ENCODE assay signal across 21 cellular contexts in genomic region chr22:20044495-20045151, GRCh38. TPM values are rescaled to one million over a fixed set of nuclear protein-coding genes. Genes with fewer than 3 reads are reported as not detected.
DNase-seq lines count a peak whose midpoint lies in the region; ATAC-seq and TF ChIP-seq lines count a peak whose summit lies in the region.
"Had no signal": no experiment of that assay in that cellular context is flagged by ENCODE, and none has a peak within 500 bp of the region (broad histone marks: within the 10 kb centered on the region; RNA-seq: fewer than 3 reads in every experiment).

No MANE protein-coding gene starts in this region.

- H3K9me3 ChIP-seq in neural progenitor cell (ENCODE audit: low read depth) (no peaks in the 10 kb centered on the region), upper lobe of right lung (no peaks in the 10 kb centered on the region)
- H3K9me3 ChIP-seq in CD4-positive, alpha-beta T cell (ENCODE audit: control insufficient read depth, low read length), result no peaks in the 10 kb centered on the region
- H3K9me3 ChIP-seq: BE2C, Peyer's patch had no signal

- POLR2A ChIA-PET in CD4-positive, alpha-beta T cell (lab: Charles Lee), result no interaction called here

- CTCF ChIA-PET in CD4-positive, alpha-beta T cell (lab: Charles Lee), result no interaction called here

- H3K27me3 Mint-ChIP-seq in effector memory CD8-positive, alpha-beta T cell, result no peaks in the 10 kb centered on the region
- peaks cover 2% of the 10 kb centered on the region for H3K27me3 Mint-ChIP-seq in neural progenitor cell (ENCODE audit: insufficient read depth, low read depth)
- H3K27me3 Mint-ChIP-seq in CD4-positive, alpha-beta T cell, result no peaks in the 10 kb centered on the region
- H3K27me3 Mint-ChIP-seq: CD4-positive, alpha-beta memory T cell had no signal

- no peaks in the 10 kb centered on the region for H3K79me2 ChIP-seq in neural progenitor cell (ENCODE audit: low read depth)

- H3K9ac ChIP-seq in neural progenitor cell, result no peak overlapping the region

- TF ChIP-seq CTCF in neural progenitor cell (IDR thresholded peaks at IDR 0.05) (no peak), upper lobe of right lung (IDR thresholded peaks at IDR 0.05) (no peak)
- no peak for TF ChIP-seq CTCF in CD4-positive, alpha-beta T cell (IDR thresholded peaks at IDR 0.05)

- no peaks in the 10 kb centered on the region for H3K9me3 Mint-ChIP-seq in effector memory CD8-positive, alpha-beta T cell
- peaks cover 10% of the 10 kb centered on the region for H3K9me3 Mint-ChIP-seq in neural progenitor cell
- H3K9me3 Mint-ChIP-seq in CD4-positive, alpha-beta T cell, result no peaks in the 10 kb centered on the region

- no peaks in the 10 kb centered on the region for H3K36me3 ChIP-seq in neural progenitor cell
- peaks cover 61% of the 10 kb centered on the region for H3K36me3 ChIP-seq in upper lobe of right lung
- H3K36me3 ChIP-seq: BE2C had no signal

- no peaks in the 10 kb centered on the region for H4K20me1 ChIP-seq in neural progenitor cell (ENCODE audit: low read depth)

- no peak overlapping the region for H3K4me3 Mint-ChIP-seq in effector memory CD8-positive, alpha-beta T cell
- peak overlapping the region; percentile 30 for H3K4me3 Mint-ChIP-seq in neural progenitor cell
- no peak overlapping the region for H3K4me3 Mint-ChIP-seq in CD4-positive, alpha-beta T cell
- H3K4me3 Mint-ChIP-seq: CD4-positive, alpha-beta memory T cell had no signal

- H3K27ac ChIP-seq in neural progenitor cell, result no peak overlapping the region
- no peak overlapping the region for H3K27ac ChIP-seq in upper lobe of right lung
- H3K27ac ChIP-seq in CD4-positive, alpha-beta T cell (ENCODE audit: low read depth, low read length), result no peak overlapping the region
- H3K27ac ChIP-seq: A549, Peyer's patch, SJSA1 had no signal

- H2AFZ ChIP-seq in neural progenitor cell (replicated peaks), result no peak overlapping the region

- DNase-seq in Right ventricle myocardium inferior (ENCODE audit: missing footprints) (no peak), left cardiac atrium (no peak), neural progenitor cell (ENCODE audit: low spot score) (no peak), upper lobe of right lung (no peak), NCI-H446 treated with DMSO at 0.1 percent for 48 hours (lab: John Stamatoyannopoulos, UW) (no peak)
- no peak for DNase-seq in effector memory CD8-positive, alpha-beta T cell
- DNase-seq in CD4-positive, alpha-beta T cell, result no peak
- DNase-seq: BE2C; CD4-positive, alpha-beta memory T cell; DMS153; GOT3; HCEC 1CT; KBM-7; MM.1S; NCI-H1048; NCI-H1417 treated with DMSO at 0.1 percent for 48 hours; NCI-H187; Peyer's patch had no signal

- H3F3A ChIP-seq in neural progenitor cell (ENCODE audit: low read depth), result no peaks in the 10 kb centered on the region

- H3K36me3 Mint-ChIP-seq in effector memory CD8-positive, alpha-beta T cell (ENCODE audit: insufficient read depth), result peaks cover 43% of the 10 kb centered on the region
- H3K36me3 Mint-ChIP-seq in neural progenitor cell, result peaks cover 14% of the 10 kb centered on the region
- H3K36me3 Mint-ChIP-seq in CD4-positive, alpha-beta T cell (ENCODE audit: low read depth), result peaks cover 57% of the 10 kb centered on the region

- H3K4me3 ChIP-seq in neural progenitor cell, result no peak overlapping the region
- no peak overlapping the region for H3K4me3 ChIP-seq in upper lobe of right lung
- H3K4me3 ChIP-seq: A549, Peyer's patch, SJSA1 had no signal

- ATAC-seq in Right ventricle myocardium inferior (peak; percentile 16), left cardiac atrium (no peak), upper lobe of right lung (peak; percentile 22)
- no peak for ATAC-seq in effector memory CD8-positive, alpha-beta T cell (replicated peaks)
- ATAC-seq in CD4-positive, alpha-beta T cell (ENCODE audit: poor library complexity), result no peak
- ATAC-seq: A549, HepG2 had no signal

- no peak overlapping the region for H3K4me2 ChIP-seq in neural progenitor cell
- H3K4me2 ChIP-seq: A549 had no signal

- peaks cover 5 to 15% of the 10 kb centered on the region in 2 donors for H3K4me1 Mint-ChIP-seq in effector memory CD8-positive, alpha-beta T cell (ENCODE audit: low read depth in 2 of 2)
- H3K4me1 Mint-ChIP-seq in neural progenitor cell, result no peaks in the 10 kb centered on the region
- H3K4me1 Mint-ChIP-seq in CD4-positive, alpha-beta T cell (ENCODE audit: low read depth), result peaks cover 10% of the 10 kb centered on the region

- intact Hi-C loops in Right ventricle myocardium inferior (cut with DNase I), result no loop called here
- intact Hi-C loops in left cardiac atrium (cut with DNase I), result no loop called here
- intact Hi-C loops in upper lobe of right lung (cut with DNase I), result no loop called here
- intact Hi-C loops in CD4-positive, alpha-beta T cell (cut with DNase I, micrococcal nuclease), result no loop called here

- peak overlapping the region; percentile 17 to 60 for H3K27ac Mint-ChIP-seq in effector memory CD8-positive, alpha-beta T cell
- no peak overlapping the region for H3K27ac Mint-ChIP-seq in neural progenitor cell
- no peak overlapping the region for H3K27ac Mint-ChIP-seq in CD4-positive, alpha-beta T cell

- no peaks in the 10 kb centered on the region for H3K4me1 ChIP-seq in neural progenitor cell
- H3K4me1 ChIP-seq in upper lobe of right lung, result no peaks in the 10 kb centered on the region
- H3K4me1 ChIP-seq: A549, BE2C, Peyer's patch, SJSA1 had no signal

- no peaks in the 10 kb centered on the region for H3K27me3 ChIP-seq in neural progenitor cell
- no peaks in the 10 kb centered on the region for H3K27me3 ChIP-seq in upper lobe of right lung
- H3K27me3 ChIP-seq in CD4-positive, alpha-beta T cell (ENCODE audit: control insufficient read depth, insufficient read depth, low read length), result no peaks in the 10 kb centered on the region
- H3K27me3 ChIP-seq: BE2C, Peyer's patch, SJSA1 had no signal

RNA-seq across cellular contexts. Expression of gene TANGO2, which starts 23.7 kb away (rescaled TPM):
- total RNA-seq in Right ventricle myocardium inferior (54.6 TPM), left cardiac atrium (10 to 100 TPM; 55.0 to 80.0 TPM), neural progenitor cell (ENCODE audit: low replicate concordance) (9.1 and 10.0 TPM in 2 replicates), upper lobe of right lung (37.8 TPM)
- 10 to 100 TPM; 10.3 to 10.5 TPM for total RNA-seq in CD4-positive, alpha-beta T cell

RNA-seq across cellular contexts. Expression of gene ARVCF, which starts 28.0 kb away (rescaled TPM):
- total RNA-seq in Right ventricle myocardium inferior (30.5 TPM), left cardiac atrium (10 to 100 TPM; 12.5 to 13.4 TPM), neural progenitor cell (ENCODE audit: low replicate concordance) (35.4 and 159 TPM in 2 replicates), upper lobe of right lung (25.4 TPM)
- 1 to 10 TPM; 2.2 to 2.5 TPM for total RNA-seq in CD4-positive, alpha-beta T cell

RNA-seq across cellular contexts. Expression of gene DGCR8, which starts 35.4 kb away (rescaled TPM):
- 18.0 TPM for total RNA-seq in Right ventricle myocardium inferior
- 10 to 100 TPM; 13.3 to 19.9 TPM for total RNA-seq in left cardiac atrium
- 29.1 and 39.7 TPM in 2 replicates for total RNA-seq in neural progenitor cell (ENCODE audit: low replicate concordance)
- 35.5 TPM for total RNA-seq in upper lobe of right lung
- total RNA-seq in CD4-positive, alpha-beta T cell, result 10 to 100 TPM; 17.8 to 18.5 TPM

Comparison
In these comparisons a context has a peak if more than half of its experiments do, and no peak if none do; other contexts are left out.
1. ATAC-seq: peak in Right ventricle myocardium inferior (single experiment) and upper lobe of right lung (single experiment); none in left cardiac atrium (0 of 2), effector memory CD8-positive, alpha-beta T cell (single experiment) and CD4-positive, alpha-beta T cell (single experiment).
2. H3K27ac Mint-ChIP-seq: peak in effector memory CD8-positive, alpha-beta T cell (2 of 2); none in neural progenitor cell (single experiment) and CD4-positive, alpha-beta T cell (single experiment).